Comparison of ENCODE assay signal across 16 cellular contexts in genomic region chr7:18762189-18762588, GRCh38.
DNase-seq lines count a peak whose midpoint lies in the region; FAIRE-seq and TF ChIP-seq lines count a peak whose summit lies in the region.
"Had no signal": no experiment of that assay in that cellular context is flagged by ENCODE, and none has a peak within 500 bp of the region (broad histone marks: within the 10 kb centered on the region; RNA-seq: fewer than 3 reads in every experiment).

No MANE protein-coding gene starts in this region.

- H3K9me3 ChIP-seq in fibroblast of lung (ENCODE audit: control insufficient read depth, insufficient read depth, low read depth, low read length), result no peaks in the 10 kb centered on the region
- H3K9me3 ChIP-seq: right lobe of liver had no signal

- H3K27ac Mint-ChIP-seq in osteocyte (ENCODE audit: unreplicated experiment), result peak overlapping the region; percentile 72
- H3K27ac Mint-ChIP-seq: activated naive CD4-positive, alpha-beta T cell treated with anti-CD3 and anti-CD28 coated beads, Interleukin-2, amount 50 U/mL, for 72 hours; CD4-positive, CD25-positive, alpha-beta regulatory T cell; stimulated activated naive CD8-positive, alpha-beta T cell treated with anti-CD3 and anti-CD28 coated beads, Interleukin-15, Interleukin-2, amounts not matched to agents 100 ng/mL and 50 ng/mL, for 24 hours had no signal

- peaks cover 19% of the 10 kb centered on the region for H3K4me1 Mint-ChIP-seq in osteocyte (ENCODE audit: unreplicated experiment)
- H3K4me1 Mint-ChIP-seq: CD4-positive, CD25-positive, alpha-beta regulatory T cell had no signal

- FAIRE-seq in RCC 7860 (lab: Jason Lieb, UNC), result peak; percentile 57
- FAIRE-seq: keratinocyte had no signal

- H3K9ac ChIP-seq in fibroblast of lung (ENCODE audit: insufficient read depth, low read length), result no peak overlapping the region

- no peak overlapping the region for H2AFZ ChIP-seq in fibroblast of lung (ENCODE audit: low read length)

- no peaks in the 10 kb centered on the region for H3K79me2 ChIP-seq in fibroblast of lung (ENCODE audit: control insufficient read depth, insufficient read depth, low read length)

- no peaks in the 10 kb centered on the region for H4K20me1 ChIP-seq in fibroblast of lung (ENCODE audit: control insufficient read depth, extremely low read depth, insufficient read depth, low read length)

- H3K4me3 ChIP-seq in fibroblast of lung (replicated peaks in 1 of 4; ENCODE audit: control extremely low read depth in 1 of 4, insufficient read depth in 1 of 4, low read depth in 3 of 4, low read length in 4 of 4), result no peak overlapping the region
- H3K4me3 ChIP-seq: dorsolateral prefrontal cortex, right lobe of liver had no signal

- H3K36me3 ChIP-seq in fibroblast of lung (ENCODE audit: control insufficient read depth, insufficient read depth, low read length), result no peaks in the 10 kb centered on the region
- H3K36me3 ChIP-seq: right lobe of liver had no signal

- no peaks in the 10 kb centered on the region for H3K9me3 Mint-ChIP-seq in osteocyte (ENCODE audit: unreplicated experiment)
- H3K9me3 Mint-ChIP-seq: activated naive CD4-positive, alpha-beta T cell treated with anti-CD3 and anti-CD28 coated beads, Interleukin-2, amount 50 U/mL, for 72 hours; stimulated activated naive CD8-positive, alpha-beta T cell treated with anti-CD3 and anti-CD28 coated beads, Interleukin-15, Interleukin-2, amounts not matched to agents 100 ng/mL and 50 ng/mL, for 24 hours had no signal

- no peaks in the 10 kb centered on the region for H3K36me3 Mint-ChIP-seq in osteocyte (ENCODE audit: unreplicated experiment)
- H3K36me3 Mint-ChIP-seq: activated naive CD4-positive, alpha-beta T cell treated with anti-CD3 and anti-CD28 coated beads, Interleukin-2, amount 50 U/mL, for 72 hours; CD4-positive, CD25-positive, alpha-beta regulatory T cell had no signal

- H3K4me1 ChIP-seq in fibroblast of lung (ENCODE audit: control insufficient read depth, extremely low read depth, insufficient read depth, low read length), result peaks cover 2% of the 10 kb centered on the region
- H3K4me1 ChIP-seq: right lobe of liver had no signal

- DNase-seq in ELR (ENCODE audit: low read depth) (peak; percentile 50), RCC 7860 (ENCODE audit: low spot score) (peak; percentile 17), fibroblast of lung (ENCODE audit: low read depth in 2 of 2) (peak; percentile 67 to 95), osteocyte (ENCODE audit: extremely low spot score, unreplicated experiment) (no peak), H4 (ENCODE audit: low spot score) (no peak), COLO668 (lab: John Stamatoyannopoulos, UW; ENCODE audit: unreplicated experiment) (no peak), NCI-H1436 (lab: John Stamatoyannopoulos, UW) (no peak)
- no peak for DNase-seq in activated effector memory CD4-positive, alpha-beta T cell treated with Interleukin-2 at 50 U/mL for 16 hours
- DNase-seq: CD4-positive, CD25-positive, alpha-beta regulatory T cell; dorsolateral prefrontal cortex; NCI-H1436 treated with DMSO at 0.1 percent for 48 hours; NCI-H748 treated with DMSO at 0.1 percent for 48 hours; right lobe of liver had no signal

- TF ChIP-seq CTCF in fibroblast of lung (conservative IDR thresholded peaks at IDR 0.05 in 1 of 2, IDR thresholded peaks at IDR 0.05 in 1 of 2; ENCODE audit: low read depth in 1 of 2, low read length in 2 of 2) (no peak), osteocyte (IDR thresholded peaks at IDR 0.05) (no peak)

- no peak overlapping the region for H3K27ac ChIP-seq in fibroblast of lung (ENCODE audit: insufficient read depth, low read length)
- H3K27ac ChIP-seq: dorsolateral prefrontal cortex, right lobe of liver had no signal

- H3K4me2 ChIP-seq in fibroblast of lung (ENCODE audit: extremely low read depth, insufficient read depth, low read length), result no peak overlapping the region

- no peaks in the 10 kb centered on the region for H3K27me3 Mint-ChIP-seq in osteocyte (ENCODE audit: unreplicated experiment)
- H3K27me3 Mint-ChIP-seq: CD4-positive, CD25-positive, alpha-beta regulatory T cell; stimulated activated naive CD8-positive, alpha-beta T cell treated with anti-CD3 and anti-CD28 coated beads, Interleukin-15, Interleukin-2, amounts not matched to agents 100 ng/mL and 50 ng/mL, for 24 hours had no signal

- H3K27me3 ChIP-seq in fibroblast of lung (ENCODE audit: control insufficient read depth, insufficient read depth, low read length), result no peaks in the 10 kb centered on the region
- H3K27me3 ChIP-seq: dorsolateral prefrontal cortex, right lobe of liver had no signal

- no peak overlapping the region for H3K4me3 Mint-ChIP-seq in osteocyte (ENCODE audit: unreplicated experiment)
- H3K4me3 Mint-ChIP-seq: stimulated activated naive CD8-positive, alpha-beta T cell treated with anti-CD3 and anti-CD28 coated beads, Interleukin-15, Interleukin-2, amounts not matched to agents 100 ng/mL and 50 ng/mL, for 24 hours had no signal

Comparison
In these comparisons a context has a peak if more than half of its experiments do, and no peak if none do; other contexts are left out.
1. DNase-seq: peak in ELR (single experiment), RCC 7860 (single experiment) and fibroblast of lung (2 of 2); none in osteocyte (single experiment), activated effector memory CD4-positive, alpha-beta T cell treated with Interleukin-2 at 50 U/mL for 16 hours (single experiment), H4 (single experiment), COLO668 (single experiment) and NCI-H1436 (single experiment).